ENCODE assay signal across 13 cellular contexts in genomic region chr18:33062834-33063364, GRCh38.
A peak's percentile ranks its signal among the peaks of the same experiment; 100 is the strongest.
DNase-seq lines count a peak whose midpoint lies in the region; ATAC-seq and TF ChIP-seq lines count a peak whose summit lies in the region.
"Had no signal": no experiment of that assay in that cellular context is flagged by ENCODE, and none has a peak within 500 bp of the region (broad histone marks: within the 10 kb centered on the region; RNA-seq: fewer than 3 reads in every experiment).

No MANE protein-coding gene starts in this region.

- POLR2A ChIA-PET in activated CD4-positive, alpha-beta T cell treated with anti-CD3 and anti-CD28 coated beads, Interleukin-2, amount 10 ng/mL, durations not matched to agents 7 days and 5 days (lab: Charles Lee) = no interaction called here

- no peak for DNase-seq in activated CD4-positive, alpha-beta T cell treated with anti-CD3 and anti-CD28 coated beads, Interleukin-2, amount 10 ng/mL, durations not matched to agents 7 days and 5 days
- DNase-seq in activated CD4-positive, alpha-beta T cell treated with anti-CD3 and anti-CD28 coated beads for 4 hours = no peak
- DNase-seq in islet precursor cell = peak; percentile 48
- no peak for DNase-seq in NCI-H2081 treated with DMSO at 0.1 percent for 48 hours (lab: John Stamatoyannopoulos, UW)
- DNase-seq: 8988T; C1 segment of cervical spinal cord; CD4-positive, alpha-beta memory T cell; DMS79; GM23248 had no signal

- peaks cover 6% of the 10 kb centered on the region for H3K9me3 Mint-ChIP-seq in activated CD4-positive, alpha-beta T cell treated with anti-CD3 and anti-CD28 coated beads, Interleukin-2, amount 10 ng/mL, durations not matched to agents 7 days and 5 days

- H3K4me2 ChIP-seq in parathyroid adenoma (ENCODE audit: low read length) = peak overlapping the region; percentile 27

- no peak overlapping the region for H3K4me3 ChIP-seq in parathyroid adenoma (ENCODE audit: low read depth, low read length)
- H3K4me3 ChIP-seq: GM12878, GM23248 had no signal

- CTCF ChIA-PET in activated CD4-positive, alpha-beta T cell treated with anti-CD3 and anti-CD28 coated beads, Interleukin-2, amount 10 ng/mL, durations not matched to agents 7 days and 5 days (lab: Charles Lee) = no interaction called here

- H3K9me3 ChIP-seq in parathyroid adenoma (ENCODE audit: control insufficient read depth, low read length) = no peaks in the 10 kb centered on the region

- H3K4me1 Mint-ChIP-seq in activated CD4-positive, alpha-beta T cell treated with anti-CD3 and anti-CD28 coated beads, Interleukin-2, amount 10 ng/mL, durations not matched to agents 7 days and 5 days = no peaks in the 10 kb centered on the region
- H3K4me1 Mint-ChIP-seq: CD4-positive, alpha-beta memory T cell had no signal

- no peak overlapping the region for H3K9ac ChIP-seq in parathyroid adenoma
- H3K9ac ChIP-seq: GM23248 had no signal

- H3K4me1 ChIP-seq in parathyroid adenoma = no peaks in the 10 kb centered on the region

- no peak for ATAC-seq in HG03378 (IDR thresholded peaks at IDR 0.05; ENCODE audit: unreplicated experiment)
- ATAC-seq in HG02759 (IDR thresholded peaks at IDR 0.05; ENCODE audit: unreplicated experiment) = no peak
- ATAC-seq: GM12878 had no signal

- H3K27ac Mint-ChIP-seq in activated CD4-positive, alpha-beta T cell treated with anti-CD3 and anti-CD28 coated beads, Interleukin-2, amount 10 ng/mL, durations not matched to agents 7 days and 5 days = peak overlapping the region; percentile 62
- H3K27ac Mint-ChIP-seq: CD4-positive, alpha-beta memory T cell had no signal

- no peak overlapping the region for H3K27ac ChIP-seq in parathyroid adenoma
- H3K27ac ChIP-seq: GM23248 had no signal

- H3K27me3 ChIP-seq in parathyroid adenoma (ENCODE audit: control insufficient read depth, insufficient read depth, low read length) = no peaks in the 10 kb centered on the region

- H3K79me2 ChIP-seq in parathyroid adenoma = no peaks in the 10 kb centered on the region

- H3K36me3 Mint-ChIP-seq in activated CD4-positive, alpha-beta T cell treated with anti-CD3 and anti-CD28 coated beads, Interleukin-2, amount 10 ng/mL, durations not matched to agents 7 days and 5 days (ENCODE audit: low read depth) = no peaks in the 10 kb centered on the region
- H3K36me3 Mint-ChIP-seq: CD4-positive, alpha-beta memory T cell had no signal

- H2AFZ ChIP-seq in parathyroid adenoma = no peak overlapping the region
- H2AFZ ChIP-seq: GM23248 had no signal

- no peaks in the 10 kb centered on the region for H3K36me3 ChIP-seq in parathyroid adenoma (ENCODE audit: control insufficient read depth, insufficient read depth, low read length)

- H3K27me3 Mint-ChIP-seq in activated CD4-positive, alpha-beta T cell treated with anti-CD3 and anti-CD28 coated beads, Interleukin-2, amount 10 ng/mL, durations not matched to agents 7 days and 5 days = no peaks in the 10 kb centered on the region
- H3K27me3 Mint-ChIP-seq: CD4-positive, alpha-beta memory T cell had no signal

- TF ChIP-seq CTCF in parathyroid adenoma (IDR thresholded peaks at IDR 0.05) = no peak

- no peak overlapping the region for H3K4me3 Mint-ChIP-seq in activated CD4-positive, alpha-beta T cell treated with anti-CD3 and anti-CD28 coated beads, Interleukin-2, amount 10 ng/mL, durations not matched to agents 7 days and 5 days
